1 cellular context compared by ENCODE assay signal in genomic region chr9:114348906-114349482, GRCh38.
TF ChIP-seq lines count a peak whose summit lies in the region.

No MANE protein-coding gene starts in this region.

TF ChIP-seq in K562, 482 proteins besides CTCF, POLR2A, EP300 and RAD21 (continued from another document and continues in another):
- TF ChIP-seq HOMEZ (CRISPR knock-in tag; IDR thresholded peaks at IDR 0.05) (no peak), KDM5B (IDR thresholded peaks at IDR 0.05; ENCODE audit: insufficient replicate concordance, low read depth, low read length) (peak; percentile 32), KLF10 (CRISPR knock-in tag; IDR thresholded peaks at IDR 0.05) (no peak), CREB3 (tag; conservative IDR thresholded peaks at IDR 0.05; ENCODE audit: low read depth) (no peak), C11orf30 (IDR thresholded peaks at IDR 0.05; ENCODE audit: low read depth) (peak; percentile 57), TEAD4 (IDR thresholded peaks at IDR 0.05; ENCODE audit: low read length) (no peak), TEAD4 (CRISPR knock-in tag; IDR thresholded peaks at IDR 0.05; ENCODE audit: borderline replicate concordance) (no peak), SOX6 (IDR thresholded peaks at IDR 0.05) (no peak), ZNF583 (CRISPR knock-in tag; IDR thresholded peaks at IDR 0.05) (no peak), ZNF134 (CRISPR knock-in tag; conservative IDR thresholded peaks at IDR 0.05) (no peak), BACH1 (tag; IDR thresholded peaks at IDR 0.05) (no peak), HMGXB4 (CRISPR knock-in tag; IDR thresholded peaks at IDR 0.05) (no peak), NFRKB (IDR thresholded peaks at IDR 0.05; ENCODE audit: low read depth) (no peak), GTF2A2 (tag; IDR thresholded peaks at IDR 0.05) (no peak), CBX2 (IDR thresholded peaks at IDR 0.05; ENCODE audit: insufficient read depth, low read length, poor library complexity, severe bottlenecking) (no peak), MXD1 (CRISPR knock-in tag; IDR thresholded peaks at IDR 0.05; ENCODE audit: borderline replicate concordance, poor library complexity, severe bottlenecking) (no peak), RBM17 (IDR thresholded peaks at IDR 0.05; ENCODE audit: borderline replicate concordance, low read depth, low read length) (no peak), KDM1A (IDR thresholded peaks at IDR 0.05) (no peak), ZFP91 (CRISPR knock-in tag; IDR thresholded peaks at IDR 0.05) (no peak), GMEB1 (CRISPR knock-in tag; IDR thresholded peaks at IDR 0.05) (no peak), HDAC3 (IDR thresholded peaks at IDR 0.05; ENCODE audit: borderline replicate concordance, partially characterized antibody) (no peak), ZNF740 (CRISPR knock-in tag; IDR thresholded peaks at IDR 0.05) (no peak), ZNF740 (tag; IDR thresholded peaks at IDR 0.05) (no peak), SIRT6 (IDR thresholded peaks at IDR 0.05; ENCODE audit: low read depth, low read length) (no peak), SAFB2 (IDR thresholded peaks at IDR 0.05; ENCODE audit: borderline replicate concordance, low read depth, low read length, severe bottlenecking) (no peak), SMAD2 (IDR thresholded peaks at IDR 0.05; ENCODE audit: low read depth, low read length) (no peak), ZNF609 (CRISPR knock-in tag; IDR thresholded peaks at IDR 0.05; ENCODE audit: borderline replicate concordance) (no peak), ESRRB (CRISPR knock-in tag; IDR thresholded peaks at IDR 0.05; ENCODE audit: borderline replicate concordance) (no peak), RCOR1 (IDR thresholded peaks at IDR 0.05; ENCODE audit: borderline replicate concordance in 1 of 2, low read depth in 2 of 2, low read length in 2 of 2) (no peak), LCOR (CRISPR knock-in tag; IDR thresholded peaks at IDR 0.05) (no peak), NCOA1 (IDR thresholded peaks at IDR 0.05; ENCODE audit: low read depth) (no peak), ZNF347 (CRISPR knock-in tag; IDR thresholded peaks at IDR 0.05; ENCODE audit: low read depth) (no peak), ZNF395 (CRISPR knock-in tag; IDR thresholded peaks at IDR 0.05) (no peak), CBX5 (IDR thresholded peaks at IDR 0.05; ENCODE audit: borderline replicate concordance, low read depth) (no peak), UBTF (IDR thresholded peaks at IDR 0.05; ENCODE audit: borderline replicate concordance in 1 of 2, low read depth in 2 of 2, low read length in 2 of 2) (no peak), E2F6 (IDR thresholded peaks at IDR 0.05; ENCODE audit: borderline replicate concordance in 1 of 2, extremely low read depth in 1 of 2, insufficient read depth in 1 of 2, insufficient read length in 1 of 2, low read depth in 1 of 2, low read length in 1 of 2, poor library complexity in 1 of 2, severe bottlenecking in 1 of 2) (peak in 1 of 2 experiments; percentile 10), SP2 (IDR thresholded peaks at IDR 0.05; ENCODE audit: extremely low read depth, low read depth, low read length, poor library complexity, severe bottlenecking) (no peak), CEBPG (CRISPR knock-in tag; IDR thresholded peaks at IDR 0.05) (peak; percentile 71; the same call in 1 of the 2 replicates), CEBPG (tag; conservative IDR thresholded peaks at IDR 0.05 in 1 of 2, IDR thresholded peaks at IDR 0.05 in 1 of 2) (0 out of 4 replicates have a peak, but pooled peaks of 1 of the 2 experiments have one; percentile 39), TFAP4 (CRISPR knock-in tag; IDR thresholded peaks at IDR 0.05; ENCODE audit: borderline replicate concordance) (no peak), ASH1L (IDR thresholded peaks at IDR 0.05; ENCODE audit: borderline replicate concordance, low read depth, partially characterized antibody) (no peak), TAF1 (IDR thresholded peaks at IDR 0.05; ENCODE audit: control insufficient read depth, extremely low read depth, insufficient read depth, low read length, severe bottlenecking) (no peak)
